In genomic region chr1:155082941-155083541, GRCh38 we compare ENCODE assay signal across 1 cellular context.
TF ChIP-seq lines count a peak whose summit lies in the region.

No MANE protein-coding gene starts in this region.

TF ChIP-seq in SK-N-SH, 30 proteins besides CTCF, POLR2A, EP300 and RAD21:
- TF ChIP-seq SIN3A (IDR thresholded peaks at IDR 0.05; ENCODE audit: borderline replicate concordance, low read depth, low read length) (no peak), NFIC (IDR thresholded peaks at IDR 0.05; ENCODE audit: borderline replicate concordance) (no peak), MEF2A (IDR thresholded peaks at IDR 0.05; ENCODE audit: borderline replicate concordance, low read depth) (no peak), NRF1 (IDR thresholded peaks at IDR 0.05; ENCODE audit: low read depth, low read length) (no peak), REST (IDR thresholded peaks at IDR 0.05; ENCODE audit: low read depth, low read length) (no peak), TAF1 (IDR thresholded peaks at IDR 0.05; ENCODE audit: borderline replicate concordance, low read depth, low read length) (no peak), YY1 (IDR thresholded peaks at IDR 0.05; ENCODE audit: low read depth) (no peak), SMC3 (IDR thresholded peaks at IDR 0.05; ENCODE audit: low read depth, low read length) (no peak), CHD2 (IDR thresholded peaks at IDR 0.05; ENCODE audit: low read length, partially characterized antibody) (no peak), RFX5 (IDR thresholded peaks at IDR 0.05; ENCODE audit: low read length) (no peak), GABPA (IDR thresholded peaks at IDR 0.05; ENCODE audit: low read depth) (no peak), PBX3 (IDR thresholded peaks at IDR 0.05) (no peak), IRF3 (IDR thresholded peaks at IDR 0.05; ENCODE audit: low read depth, low read length) (no peak), MAX (IDR thresholded peaks at IDR 0.05; ENCODE audit: low read depth) (no peak), FOXJ3 (CRISPR knock-in tag; IDR thresholded peaks at IDR 0.05) (no peak), GATA2 (CRISPR knock-in tag; IDR thresholded peaks at IDR 0.05) (no peak)
